9 cellular contexts compared by ENCODE assay signal in the genomic region with DNA sequence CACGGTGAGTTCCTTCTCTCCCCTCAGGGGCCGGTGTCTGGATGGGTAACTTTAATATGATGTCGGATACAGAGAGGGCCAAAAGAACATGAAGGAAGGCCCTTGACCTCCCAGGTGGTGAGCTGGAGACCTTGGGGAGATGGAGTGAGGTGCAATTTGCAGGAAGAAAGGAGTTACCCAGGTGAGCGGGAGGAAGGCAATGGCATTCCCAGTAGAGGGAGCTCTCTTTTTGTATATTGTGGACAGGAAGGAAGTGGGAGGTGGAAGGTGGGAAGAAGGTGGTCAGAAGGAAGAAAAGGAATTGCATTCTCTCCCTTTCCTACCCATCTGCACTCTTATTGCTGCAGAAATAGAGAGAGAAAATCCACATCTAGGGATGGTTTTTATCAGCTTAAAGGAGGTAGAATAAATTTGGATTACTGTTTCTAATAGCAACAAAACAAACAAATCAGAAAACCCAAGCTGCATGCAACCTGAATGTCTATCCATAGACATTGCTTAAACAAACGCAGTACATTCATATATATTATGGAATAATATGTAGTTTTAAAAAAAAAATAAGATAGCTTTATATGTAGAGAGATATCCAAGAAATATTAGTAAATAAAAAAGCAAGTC.
DNase-seq lines count a peak whose midpoint lies in the region; TF ChIP-seq lines count a peak whose summit lies in the region.
"Had no signal": no experiment of that assay in that cellular context is flagged by ENCODE, and none has a peak within 500 bp of the region (broad histone marks: within the 10 kb centered on the region; RNA-seq: fewer than 3 reads in every experiment).

No MANE protein-coding gene starts in this region.

- H3K4me1 Mint-ChIP-seq in H9 (peaks cover 24 to 25% of the 10 kb centered on the region in 2 experiments), progenitor cell of endocrine pancreas (ENCODE audit: low read depth) (peaks cover 7% of the 10 kb centered on the region)

- no peak overlapping the region for H4K91ac ChIP-seq in H9 (ENCODE audit: insufficient read length, low read depth, low read length)

- no peak overlapping the region for H3K23ac ChIP-seq in H9 (ENCODE audit: insufficient read length, low read depth, low read length)

- no peaks in the 10 kb centered on the region for H4K20me1 ChIP-seq in H9 (ENCODE audit: control insufficient read depth, insufficient read depth, insufficient read length)

- no peak overlapping the region for H3K4me3 ChIP-seq in dorsolateral prefrontal cortex
- H3K4me3 ChIP-seq: SJSA1 had no signal

- H3K27ac Mint-ChIP-seq in H9: no peak overlapping the region
- H3K27ac Mint-ChIP-seq in progenitor cell of endocrine pancreas: peak overlapping the region; percentile 46

- H3K4ac ChIP-seq in H9 (ENCODE audit: low read depth, low read length): no peak overlapping the region

- H3K4me3 Mint-ChIP-seq in H9: no peak overlapping the region
- H3K4me3 Mint-ChIP-seq in progenitor cell of endocrine pancreas (ENCODE audit: low read depth): no peak overlapping the region

- H3K9me3 ChIP-seq in H9 (ENCODE audit: control insufficient read depth, low read depth, low read length): no peaks in the 10 kb centered on the region
- H3K9me3 ChIP-seq: SJSA1 had no signal

- H3K4me1 ChIP-seq in H9 (ENCODE audit: insufficient read depth, low read length): peaks cover 2% of the 10 kb centered on the region; the same call in 1 of the 2 replicates

- H2AK5ac ChIP-seq in H9 (ENCODE audit: insufficient read length, low read length): no peak overlapping the region

- no peak overlapping the region for H4K5ac ChIP-seq in H9 (ENCODE audit: insufficient read length, low read depth, low read length)

- no peak overlapping the region for H3K18ac ChIP-seq in H9 (ENCODE audit: insufficient read length, low read depth, low read length)

- in situ Hi-C loops in KBM-7 (cut with MboI; ENCODE audit: low pct_unique_long_range_greater_than_20kb, low sequenced_read_pairs): no loop called here

- no CpG with 5 or more reads among the region's 5 CpGs for WGBS in H9 (ENCODE audit: extremely low coverage, insufficient read length, low lambda C conversion rate)

- H3K9ac ChIP-seq in H9 (ENCODE audit: extremely low read depth, insufficient read length, low read length): no peak overlapping the region

- H2BK15ac ChIP-seq in H9 (ENCODE audit: low read depth, low read length): no peak overlapping the region

- H2BK20ac ChIP-seq in H9 (ENCODE audit: low read depth, low read length, poor library complexity, severe bottlenecking): no peak overlapping the region

- no peaks in the 10 kb centered on the region for H3K36me3 Mint-ChIP-seq in H9 (ENCODE audit: insufficient read depth in 1 of 3, low read depth in 3 of 3)
- H3K36me3 Mint-ChIP-seq in progenitor cell of endocrine pancreas (ENCODE audit: insufficient read depth): no peaks in the 10 kb centered on the region

- H3K23me2 ChIP-seq in H9 (ENCODE audit: insufficient read length, low read depth, low read length, poor library complexity, severe bottlenecking): no peaks in the 10 kb centered on the region

- no peak overlapping the region for H4K8ac ChIP-seq in H9 (replicated peaks; ENCODE audit: insufficient read length, low read depth, low read length)

- H2AFZ ChIP-seq in H9 (ENCODE audit: low read length): no peak overlapping the region

- TF ChIP-seq CTCF in H9 (conservative IDR thresholded peaks at IDR 0.05) (peak; percentile 79), dorsolateral prefrontal cortex (IDR thresholded peaks at IDR 0.05 in 54 of 56, conservative IDR thresholded peaks at IDR 0.05 in 2 of 56; ENCODE audit: low read depth in 1 of 56, partially characterized antibody in 56 of 56) (peak in 31 of 56 donors; percentile 10 to 52 (median 22)), progenitor cell of endocrine pancreas (IDR thresholded peaks at IDR 0.05; ENCODE audit: unreplicated experiment) (peak; percentile 66)

- H2BK120ac ChIP-seq in H9 (ENCODE audit: low read depth, low read length, poor library complexity, severe bottlenecking): no peak overlapping the region

- no peak overlapping the region for H3K56ac ChIP-seq in H9 (ENCODE audit: insufficient read length, low read depth, low read length)

- H3K79me2 ChIP-seq in H9 (ENCODE audit: insufficient read depth, low read length): no peaks in the 10 kb centered on the region

- no peak overlapping the region for H3K4me2 ChIP-seq in H9 (ENCODE audit: insufficient read depth, insufficient read length, low read length)

- H3K27me3 Mint-ChIP-seq in H9 (ENCODE audit: low read depth) (no peaks in the 10 kb centered on the region; the same call in 1 of the 2 replicates), progenitor cell of endocrine pancreas (peaks cover 3% of the 10 kb centered on the region)

- H3K79me1 ChIP-seq in H9 (ENCODE audit: insufficient read depth, low read depth, low read length, poor library complexity, severe bottlenecking): no peaks in the 10 kb centered on the region

- intact Hi-C loops in dorsolateral prefrontal cortex (cut with DNase I): loop anchor here in 1 of 2 donors (5.0 kb wide), 1 partner anchor 108 kb away; no protein-coding TSS in a partner anchor

- no peak overlapping the region for H2BK5ac ChIP-seq in H9 (ENCODE audit: insufficient read length, low read length)

- DNase-seq in H9: peak; percentile 66
- DNase-seq in NCI-H345 (lab: John Stamatoyannopoulos, UW): peak; percentile 39
- no peak for DNase-seq in dorsolateral prefrontal cortex
- DNase-seq in progenitor cell of endocrine pancreas (ENCODE audit: low spot score, unreplicated experiment): no peak
- DNase-seq in GM03348 (ENCODE audit: low spot score): no peak
- no peak for DNase-seq in substantia nigra (lab: John Stamatoyannopoulos, UW)
- no peak for DNase-seq in KBM-7
- DNase-seq in NK-92 treated with Interleukin-12 subunit alpha and Interleukin-12 subunit beta, amount 100 ng/mL, for 24 hours (lab: John Stamatoyannopoulos, UW): no peak

- no peak overlapping the region for H2BK12ac ChIP-seq in H9 (ENCODE audit: insufficient read length, low read depth, low read length)

- H3K27ac ChIP-seq in H9 (ENCODE audit: insufficient read length, low read depth, low read length): no peak overlapping the region
- H3K27ac ChIP-seq in dorsolateral prefrontal cortex: no peak overlapping the region
- no peak overlapping the region for H3K27ac ChIP-seq in substantia nigra (ENCODE audit: low read depth, low read length, poor library complexity, severe bottlenecking)
- H3K27ac ChIP-seq: SJSA1 had no signal

- H3T11ph ChIP-seq in H9 (ENCODE audit: low read length): no peak overlapping the region

- H3K14ac ChIP-seq in H9 (ENCODE audit: insufficient read depth, low read length): no peak overlapping the region

- H3K9me3 Mint-ChIP-seq in H9 (no peaks in the 10 kb centered on the region), progenitor cell of endocrine pancreas (ENCODE audit: low read depth) (no peaks in the 10 kb centered on the region)

- H3K27me3 ChIP-seq in H9 (ENCODE audit: insufficient read depth, low read length): no peaks in the 10 kb centered on the region
- H3K27me3 ChIP-seq in dorsolateral prefrontal cortex: no peaks in the 10 kb centered on the region
- H3K27me3 ChIP-seq: SJSA1 had no signal

Comparison
In these comparisons a context has a peak if more than half of its experiments do, and no peak if none do; other contexts are left out.
1. DNase-seq: peak in H9 (single experiment) and NCI-H345 (single experiment); none in dorsolateral prefrontal cortex (0 of 10), progenitor cell of endocrine pancreas (single experiment), GM03348 (single experiment), substantia nigra (0 of 49), KBM-7 (single experiment) and NK-92 treated with Interleukin-12 subunit alpha and Interleukin-12 subunit beta, amount 100 ng/mL, for 24 hours (single experiment).
2. CTCF ChIP-seq: peak in every context shown above with its lines; median percentile 79 in H9; 66 in progenitor cell of endocrine pancreas; 22 in dorsolateral prefrontal cortex.